ENCODE assay signal across 8 cellular contexts in the genomic region with DNA sequence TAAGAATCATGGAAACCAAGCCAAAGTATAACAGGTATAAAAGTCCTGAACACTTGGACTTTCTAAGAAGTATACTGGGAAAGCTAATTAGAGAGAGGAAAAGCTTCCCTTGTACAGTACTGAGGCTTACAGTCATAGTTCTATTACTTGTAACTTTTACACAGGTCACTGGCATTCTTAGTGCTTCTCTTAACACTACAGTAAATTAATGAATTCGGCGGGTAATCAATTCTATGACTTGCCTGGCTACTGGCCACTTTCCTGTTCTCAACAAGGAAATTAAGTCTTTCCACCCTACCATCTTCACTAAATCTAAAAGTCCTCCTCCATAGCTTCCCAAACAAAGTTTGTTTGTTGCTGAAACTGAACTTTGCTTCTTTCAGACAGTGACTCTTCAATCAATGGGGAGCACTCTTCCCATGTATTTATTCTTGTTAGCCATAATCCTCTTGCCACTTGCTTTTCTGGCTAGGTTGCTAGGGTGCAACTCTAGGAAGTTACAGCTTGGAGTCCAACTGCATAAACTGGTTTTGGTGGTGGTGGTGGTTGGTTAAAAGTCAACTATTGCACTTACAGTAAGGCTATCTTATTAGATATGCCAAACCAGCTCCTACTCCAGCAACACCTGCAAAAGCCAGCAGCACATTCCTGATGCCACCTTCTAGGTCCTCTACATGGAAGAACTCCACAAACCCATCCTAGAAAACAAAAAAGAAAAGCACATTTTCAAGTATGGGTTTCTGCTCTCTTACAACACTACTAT. TPM values are rescaled to one million over a fixed set of nuclear protein-coding genes. Genes with fewer than 3 reads are reported as not detected.
DNase-seq lines count a peak whose midpoint lies in the region; ATAC-seq and TF ChIP-seq lines count a peak whose summit lies in the region.

No MANE protein-coding gene starts in this region.

- H3K9me3 ChIP-seq in left ventricle myocardium inferior (replicated peaks), result no peaks in the 10 kb centered on the region
- H3K9me3 ChIP-seq in body of pancreas, result no peaks in the 10 kb centered on the region
- no peaks in the 10 kb centered on the region for H3K9me3 ChIP-seq in aorta (ENCODE audit: control insufficient read depth, low read length)

- H3K27ac ChIP-seq in left ventricle myocardium inferior (replicated peaks) (peak overlapping the region; percentile 96), body of pancreas (peak overlapping the region; percentile 97 to 100 (median 98)), aorta (ENCODE audit: low read depth in 1 of 2, low read length in 2 of 2) (peak overlapping the region in 1 of 2 donors; percentile 68)

- TF ChIP-seq POLR2A in body of pancreas (IDR thresholded peaks at IDR 0.05), result peak in 1 of 3 donors; percentile 14

- H3K36me3 ChIP-seq in left ventricle myocardium inferior (peaks cover 70% of the 10 kb centered on the region), body of pancreas (replicated peaks in 1 of 2; ENCODE audit: insufficient read depth in 1 of 2, low read depth in 2 of 2) (peaks cover 8 to 14% of the 10 kb centered on the region in 2 donors), aorta (ENCODE audit: control insufficient read depth in 1 of 2, insufficient read depth in 2 of 2, low read length in 1 of 2) (peaks cover 4 to 10% of the 10 kb centered on the region in 2 donors)

- intact Hi-C loops in left ventricle myocardium inferior (cut with micrococcal nuclease), result loop anchor here (5.0 kb wide), 1 partner anchor 45 kb away; no protein-coding TSS in a partner anchor
- intact Hi-C loops in cardiac septum (cut with DNase I), result no loop called here
- intact Hi-C loops in body of pancreas (cut with DNase I), result no loop called here
- intact Hi-C loops in aorta (cut with DNase I), result loop anchor here in 1 of 2 donors (2.0 kb wide), 1 partner anchor 44 kb away; no protein-coding TSS in a partner anchor

- 5 to 16% methylated on average over 2 of the region's 2 CpGs for WGBS in body of pancreas, 2 donors
- WGBS in aorta, 2 donors, result 0 to 1% methylated on average over 2 of the region's 2 CpGs

- no peak for TF ChIP-seq CTCF in left ventricle myocardium inferior (IDR thresholded peaks at IDR 0.05; ENCODE audit: borderline replicate concordance)
- TF ChIP-seq CTCF in body of pancreas (IDR thresholded peaks at IDR 0.05), result no peak

- H3K4me1 ChIP-seq in left ventricle myocardium inferior, result peaks cover 79% of the 10 kb centered on the region
- H3K4me1 ChIP-seq in body of pancreas, result peaks cover 48% of the 10 kb centered on the region
- peaks cover 0 to 2% of the 10 kb centered on the region in 2 donors for H3K4me1 ChIP-seq in aorta (ENCODE audit: control insufficient read depth in 1 of 2, insufficient read depth in 2 of 2, low read length in 2 of 2)

- peak overlapping the region; percentile 81 for H3K4me3 ChIP-seq in left ventricle myocardium inferior
- peak overlapping the region; percentile 72 to 99 for H3K4me3 ChIP-seq in body of pancreas
- H3K4me3 ChIP-seq in aorta (ENCODE audit: low read length in 2 of 2), result peak overlapping the region; percentile 94 to 95

- ATAC-seq in body of pancreas, result no peak
- no peak for ATAC-seq in aorta (ENCODE audit: low FRiP score)

- no peak for DNase-seq in left ventricle myocardium inferior
- DNase-seq in cardiac septum (ENCODE audit: low spot score), result no peak
- DNase-seq in body of pancreas, result no peak
- DNase-seq in lung microvascular endothelial cell (ENCODE audit: low read depth in 2 of 2), result peak; percentile 23 to 44
- no peak for DNase-seq in aorta
- no peak for DNase-seq in RPMI8226
- DNase-seq in NCI-H2196 treated with DMSO at 0.1 percent for 48 hours (lab: John Stamatoyannopoulos, UW; ENCODE audit: unreplicated experiment), result no peak
- DNase-seq in GDM1 (lab: John Stamatoyannopoulos, UW), result no peak

- H3K27me3 ChIP-seq in left ventricle myocardium inferior (ENCODE audit: low read depth) (no peaks in the 10 kb centered on the region), body of pancreas (no peaks in the 10 kb centered on the region), aorta (ENCODE audit: control insufficient read depth in 1 of 2, insufficient read depth in 2 of 2, low read length in 1 of 2) (no peaks in the 10 kb centered on the region)

RNA-seq across cellular contexts. Expression of a gene that starts 2.4 kb away (rescaled TPM):
- total RNA-seq in left ventricle myocardium inferior, result 97.0 TPM
- 145 TPM for total RNA-seq in cardiac septum
- total RNA-seq in body of pancreas, result 100 to 1,000 TPM; 211 to 223 TPM
- 114 and 208 TPM in 2 replicates for total RNA-seq in lung microvascular endothelial cell
- 100 to 1,000 TPM; 247 to 533 TPM for total RNA-seq in aorta
- polyA plus RNA-seq in aorta, result 100 to 1,000 TPM; 146 to 200 TPM

RNA-seq across cellular contexts. Expression of a gene that starts 27.8 kb away (rescaled TPM):
- total RNA-seq in left ventricle myocardium inferior (46.3 TPM), cardiac septum (28.9 TPM), body of pancreas (1 to 10 TPM; 4.7 to 7.6 TPM), lung microvascular endothelial cell (0.20 and 0.22 TPM in 2 replicates), aorta (10 to 100 TPM; 94.4 to 98.0 TPM)
- polyA plus RNA-seq in aorta, result 10 to 100 TPM in 1 of 2 donors, 1 to 10 TPM in 1; 8.8 to 50.4 TPM

RNA-seq across cellular contexts. Expression of a gene that starts 52.4 kb away (rescaled TPM):
- total RNA-seq in left ventricle myocardium inferior (129 TPM), cardiac septum (141 TPM), body of pancreas (100 to 1,000 TPM in 1 of 2 donors, 10 to 100 TPM in 1; 64.6 to 203 TPM), lung microvascular endothelial cell (66.0 and 75.2 TPM in 2 replicates), aorta (100 to 1,000 TPM; 129 to 178 TPM)
- polyA plus RNA-seq in aorta, result 100 to 1,000 TPM; 113 to 157 TPM

Comparison
In these comparisons a context has a peak if more than half of its experiments do, and no peak if none do; other contexts are left out.
1. DNase-seq: peak in lung microvascular endothelial cell (2 of 2); none in left ventricle myocardium inferior (single experiment), cardiac septum (single experiment), body of pancreas (0 of 4), aorta (0 of 2), RPMI8226 (single experiment), NCI-H2196 treated with DMSO at 0.1 percent for 48 hours (single experiment) and GDM1 (single experiment).
2. Peak in every context shown above with its lines, with median percentiles within 50 percentile points of each other: H3K4me3 ChIP-seq.